Comparison of ENCODE assay signal across 8 cellular contexts in genomic region chr11:43644626-43645299, GRCh38. TPM values are rescaled to one million over a fixed set of nuclear protein-coding genes. Genes with fewer than 3 reads are reported as not detected.
DNase-seq lines count a peak whose midpoint lies in the region; ATAC-seq and TF ChIP-seq lines count a peak whose summit lies in the region.

No MANE protein-coding gene starts in this region.

- H2AFZ ChIP-seq in KMS-11 (ENCODE audit: low read depth), result peak overlapping the region; percentile 91

- POLR2A ChIA-PET in CD8-positive, alpha-beta memory T cell (lab: Charles Lee), result interaction anchor here (0.6 kb wide), 1 partner anchor 38 kb away, joined by 6 read pairs; no protein-coding TSS in a partner anchor

- no peak overlapping the region for H4K8ac ChIP-seq in mesendoderm (ENCODE audit: low read depth, low read length)

- peak overlapping the region; percentile 87 for H3K4me2 ChIP-seq in KMS-11
- peak overlapping the region; percentile 98 for H3K4me2 ChIP-seq in mesendoderm (ENCODE audit: low read length)

- peaks cover 18 to 29% (median 20%) of the 10 kb centered on the region in 3 donors for H3K4me1 Mint-ChIP-seq in CD8-positive, alpha-beta memory T cell
- H3K4me1 Mint-ChIP-seq in chondrocyte (ENCODE audit: low read depth), result peaks cover 21% of the 10 kb centered on the region

- no peak overlapping the region for H2BK5ac ChIP-seq in mesendoderm (ENCODE audit: low read length)

- H3K4ac ChIP-seq in mesendoderm (ENCODE audit: low read depth, low read length), result no peak overlapping the region

- peaks cover 9% of the 10 kb centered on the region for H3K79me1 ChIP-seq in mesendoderm (ENCODE audit: low read length)

- peak; percentile 24 for ATAC-seq in aorta (ENCODE audit: low FRiP score)
- no peak for ATAC-seq in GM18868 (IDR thresholded peaks at IDR 0.05; ENCODE audit: unreplicated experiment)

- H3K36me3 ChIP-seq in CD8-positive, alpha-beta memory T cell (ENCODE audit: insufficient read depth, low read length), result no peaks in the 10 kb centered on the region
- H3K36me3 ChIP-seq in KMS-11 (ENCODE audit: insufficient read depth) (no peaks in the 10 kb centered on the region), mesendoderm (ENCODE audit: control insufficient read depth, insufficient read depth, low read length) (no peaks in the 10 kb centered on the region), aorta (ENCODE audit: control insufficient read depth in 1 of 2, insufficient read depth in 2 of 2, low read length in 1 of 2) (no peaks in the 10 kb centered on the region)

- peak overlapping the region; percentile 69 for H3K4me3 ChIP-seq in CD8-positive, alpha-beta memory T cell (ENCODE audit: low read length)
- H3K4me3 ChIP-seq in KMS-11 (IDR thresholded peaks at IDR 0.05; ENCODE audit: insufficient read depth, low read depth, low read length), result peak overlapping the region; percentile 41
- H3K4me3 ChIP-seq in mesendoderm (ENCODE audit: low read length), result peak overlapping the region; percentile 93
- H3K4me3 ChIP-seq in aorta (ENCODE audit: low read length in 2 of 2), result peak overlapping the region; percentile 79 to 94

- H3K36me3 Mint-ChIP-seq in CD8-positive, alpha-beta memory T cell, result peaks cover 3 to 14% (median 5%) of the 10 kb centered on the region in 3 donors
- peaks cover under 1% of the 10 kb centered on the region for H3K36me3 Mint-ChIP-seq in chondrocyte (ENCODE audit: low read depth)

- peaks cover 7 to 14% of the 10 kb centered on the region in 2 donors for H3K27me3 Mint-ChIP-seq in CD8-positive, alpha-beta memory T cell
- peaks cover 9% of the 10 kb centered on the region for H3K27me3 Mint-ChIP-seq in chondrocyte (ENCODE audit: low read depth)

- no peaks in the 10 kb centered on the region for H3K9me3 ChIP-seq in CD8-positive, alpha-beta memory T cell (ENCODE audit: low read length)
- H3K9me3 ChIP-seq in aorta (ENCODE audit: control insufficient read depth, low read length), result no peaks in the 10 kb centered on the region

- no CpG with 5 or more reads among the region's 7 CpGs for WGBS in mesendoderm (ENCODE audit: extremely low coverage, insufficient coverage, low lambda C conversion rate)
- 22 to 24% methylated on average over 7 of the region's 7 CpGs for WGBS in aorta, 2 donors

- intact Hi-C loops in aorta (cut with DNase I), result loop anchor here (5.0 kb wide), 3 partner anchors 38 to 93 kb away; partner anchors contain the start of gene HSD17B12 (in 1 of the 2)

- H3K56ac ChIP-seq in mesendoderm (ENCODE audit: low read length), result peak overlapping the region; percentile 87

- no peak overlapping the region for H3K18ac ChIP-seq in mesendoderm (ENCODE audit: low read length)

- H3K9ac ChIP-seq in KMS-11, result peak overlapping the region; percentile 79
- peak overlapping the region; percentile 73 for H3K9ac ChIP-seq in mesendoderm (ENCODE audit: low read length)

- no peak overlapping the region for H2BK15ac ChIP-seq in mesendoderm (replicated peaks; ENCODE audit: low read depth)

- H3K27ac Mint-ChIP-seq in CD8-positive, alpha-beta memory T cell, result peak overlapping the region; percentile 17 to 97 (median 80)
- peak overlapping the region; percentile 90 for H3K27ac Mint-ChIP-seq in chondrocyte (ENCODE audit: unreplicated experiment)

- H3K27me3 ChIP-seq in CD8-positive, alpha-beta memory T cell (ENCODE audit: insufficient read depth, low read length, poor library complexity, severe bottlenecking), result peaks cover under 1% of the 10 kb centered on the region
- no peaks in the 10 kb centered on the region for H3K27me3 ChIP-seq in KMS-11 (ENCODE audit: insufficient read depth, low read depth)
- no peaks in the 10 kb centered on the region for H3K27me3 ChIP-seq in mesendoderm (ENCODE audit: insufficient read depth, low read length, poor library complexity)
- no peaks in the 10 kb centered on the region for H3K27me3 ChIP-seq in aorta (ENCODE audit: control insufficient read depth in 1 of 2, insufficient read depth in 2 of 2, low read length in 1 of 2)

- TF ChIP-seq CTCF in KMS-11 (conservative IDR thresholded peaks at IDR 0.05; ENCODE audit: low read depth, low read length), result no peak
- no peak for TF ChIP-seq CTCF in chondrocyte (IDR thresholded peaks at IDR 0.05)
- TF ChIP-seq CTCF in GM10266 (IDR thresholded peaks at IDR 0.05; ENCODE audit: control insufficient read depth, insufficient read depth, low read depth, missing control alignments), result no peak

- CTCF ChIA-PET in CD8-positive, alpha-beta memory T cell (lab: Charles Lee), result no interaction called here

- H3K27ac ChIP-seq in CD8-positive, alpha-beta memory T cell (ENCODE audit: low read depth, low read length), result peak overlapping the region; percentile 51
- H3K27ac ChIP-seq in KMS-11 (peak overlapping the region; percentile 18; the same call in 1 of the 2 replicates), mesendoderm (ENCODE audit: low read depth, low read length) (no peak overlapping the region), aorta (ENCODE audit: low read depth in 1 of 2, low read length in 2 of 2) (no peak overlapping the region)

- peaks cover 9% of the 10 kb centered on the region; the same call in 1 of the 2 replicates for H3K79me2 ChIP-seq in KMS-11 (ENCODE audit: insufficient read depth, low read depth)
- peaks cover 9% of the 10 kb centered on the region for H3K79me2 ChIP-seq in mesendoderm (ENCODE audit: control insufficient read depth, insufficient read depth, low read length)

- no peak overlapping the region for H4K5ac ChIP-seq in mesendoderm (ENCODE audit: low read length)

- no peak overlapping the region for H2BK120ac ChIP-seq in mesendoderm (ENCODE audit: low read depth, low read length)

- no peak overlapping the region for H3K23ac ChIP-seq in mesendoderm (ENCODE audit: low read length)

- DNase-seq in CD8-positive, alpha-beta memory T cell, result no peak
- DNase-seq in chondrocyte (ENCODE audit: low spot score), result no peak
- DNase-seq in mesendoderm, result no peak
- DNase-seq in aorta, result no peak
- DNase-seq in GM10266 (ENCODE audit: extremely low spot score), result no peak
- no peak for DNase-seq in NCI-H1105 (lab: John Stamatoyannopoulos, UW)

- no peaks in the 10 kb centered on the region for H4K20me1 ChIP-seq in KMS-11 (ENCODE audit: insufficient read depth)

- peak overlapping the region; percentile 86 to 97 (median 89) for H3K4me3 Mint-ChIP-seq in CD8-positive, alpha-beta memory T cell
- peak overlapping the region; percentile 98 for H3K4me3 Mint-ChIP-seq in chondrocyte (ENCODE audit: unreplicated experiment)

- H3K4me1 ChIP-seq in CD8-positive, alpha-beta memory T cell (ENCODE audit: insufficient read depth, low read length), result peaks cover 11% of the 10 kb centered on the region
- peaks cover 14% of the 10 kb centered on the region for H3K4me1 ChIP-seq in KMS-11 (ENCODE audit: low read depth, poor library complexity, severe bottlenecking)
- peaks cover 5% of the 10 kb centered on the region for H3K4me1 ChIP-seq in mesendoderm (ENCODE audit: control insufficient read depth, low read depth, low read length)
- peaks cover 0 to 6% of the 10 kb centered on the region in 2 donors for H3K4me1 ChIP-seq in aorta (ENCODE audit: control insufficient read depth in 1 of 2, insufficient read depth in 2 of 2, low read length in 2 of 2)

- H2AK5ac ChIP-seq in mesendoderm (ENCODE audit: low read length), result peak overlapping the region; percentile 68

- H3K9me3 Mint-ChIP-seq in CD8-positive, alpha-beta memory T cell, result no peaks in the 10 kb centered on the region
- no peaks in the 10 kb centered on the region for H3K9me3 Mint-ChIP-seq in chondrocyte (ENCODE audit: low read depth)

RNA-seq across cellular contexts. Expression of gene HSD17B12, which starts 35.8 kb away (rescaled TPM):
- 10 to 100 TPM; 32.3 to 37.1 TPM for total RNA-seq in CD8-positive, alpha-beta memory T cell
- 26.3 TPM for polyA plus RNA-seq in CD8-positive, alpha-beta memory T cell
- total RNA-seq in chondrocyte, result 72.9 to 91.8 TPM (median 89.3 TPM) in 3 replicates
- polyA plus RNA-seq in mesendoderm (2013, experiment 1 of 2), result 112 TPM
- polyA plus RNA-seq in mesendoderm (2013, experiment 2 of 2), result 109 TPM
- total RNA-seq in aorta, result 100 to 1,000 TPM; 106 to 108 TPM
- polyA plus RNA-seq in aorta, result 10 to 100 TPM; 62.2 to 68.5 TPM

Comparison
In these comparisons a context has a peak if more than half of its experiments do, and no peak if none do; other contexts are left out.
1. H3K27ac ChIP-seq: peak in CD8-positive, alpha-beta memory T cell (single experiment) and KMS-11 (single experiment); none in mesendoderm (single experiment) and aorta (0 of 2).
2. H3K4me3 ChIP-seq: peak in every context shown above with its lines; median percentile 93 in mesendoderm; 86 in aorta; 69 in CD8-positive, alpha-beta memory T cell; 41 in KMS-11.